Comparison of ENCODE assay signal across 22 cellular contexts in genomic region chr1:208329291-208329690, GRCh38.
DNase-seq lines count a peak whose midpoint lies in the region; ATAC-seq and TF ChIP-seq lines count a peak whose summit lies in the region.
"Had no signal": no experiment of that assay in that cellular context is flagged by ENCODE, and none has a peak within 500 bp of the region (broad histone marks: within the 10 kb centered on the region; RNA-seq: fewer than 3 reads in every experiment).

No MANE protein-coding gene starts in this region.

- H3K9me3 ChIP-seq in heart left ventricle (no peaks in the 10 kb centered on the region), aorta (ENCODE audit: control insufficient read depth, low read length) (no peaks in the 10 kb centered on the region)
- H3K9me3 ChIP-seq: A549, Peyer's patch, SJSA1 had no signal

- H3K4me1 ChIP-seq in heart left ventricle = no peaks in the 10 kb centered on the region
- peaks cover 0 to 2% of the 10 kb centered on the region in 2 donors for H3K4me1 ChIP-seq in aorta (ENCODE audit: control insufficient read depth in 1 of 2, insufficient read depth in 2 of 2, low read length in 2 of 2)
- H3K4me1 ChIP-seq: A549, Peyer's patch had no signal

- H3K4me3 ChIP-seq in heart left ventricle (no peak overlapping the region), aorta (ENCODE audit: low read length in 2 of 2) (no peak overlapping the region)
- H3K4me3 ChIP-seq: A549, Peyer's patch, SJSA1 had no signal

- intact Hi-C loops in heart left ventricle (cut with DNase I) (no loop called here), aorta (cut with DNase I) (no loop called here)

- H3K27me3 ChIP-seq in heart left ventricle = peaks cover 0 to 6% (median 0%) of the 10 kb centered on the region in 9 donors
- H3K27me3 ChIP-seq in aorta (ENCODE audit: control insufficient read depth in 1 of 2, insufficient read depth in 2 of 2, low read length in 1 of 2) = no peaks in the 10 kb centered on the region
- H3K27me3 ChIP-seq: Peyer's patch, SJSA1 had no signal

- H3K27ac ChIP-seq in heart left ventricle = no peak overlapping the region
- H3K27ac ChIP-seq in aorta (ENCODE audit: low read depth in 1 of 2, low read length in 2 of 2) = no peak overlapping the region
- H3K27ac ChIP-seq: A549, Peyer's patch, SJSA1 had no signal

- no peak for TF ChIP-seq POLR2A in heart left ventricle (IDR thresholded peaks at IDR 0.05)

- DNase-seq in A172 (ENCODE audit: low spot score) (peak; percentile 52), EH (ENCODE audit: low read depth) (peak; percentile 14), LHCN-M2 (ENCODE audit: low read depth) (peak; percentile 72), RPMI7951 (ENCODE audit: low read depth) (peak; percentile 79), heart left ventricle (no peak), aorta (no peak)
- DNase-seq in stimulated activated naive CD4-positive, alpha-beta T cell (lab: John Stamatoyannopoulos, UW) = no peak
- DNase-seq: CD4-positive, CD25-positive, alpha-beta regulatory T cell; DND-41; GDM1; H9; KG1; NCI-H1417; NCI-H1930; NCI-H2227 treated with DMSO at 0.1 percent for 48 hours; NCI-H510A; NCI-H82; Peyer's patch had no signal

- TF ChIP-seq CTCF in heart left ventricle (IDR thresholded peaks at IDR 0.05) = no peak

- whole genome bisulfite sequencing in heart left ventricle, 4 donors = 83 to 94% (median 91%) methylated on average over 2 of the region's 2 CpGs
- WGBS in aorta, 2 donors = 94 to 96% methylated on average over 2 of the region's 2 CpGs

- ATAC-seq in heart left ventricle (no peak), aorta (ENCODE audit: low FRiP score) (no peak), GM18517 (IDR thresholded peaks at IDR 0.05; ENCODE audit: unreplicated experiment) (no peak)
- ATAC-seq: A549, Right ventricle myocardium inferior had no signal

- H3K36me3 ChIP-seq in heart left ventricle (no peaks in the 10 kb centered on the region), aorta (ENCODE audit: control insufficient read depth in 1 of 2, insufficient read depth in 2 of 2, low read length in 1 of 2) (no peaks in the 10 kb centered on the region)
- H3K36me3 ChIP-seq: Peyer's patch, SJSA1 had no signal

Comparison
In these comparisons a context has a peak if more than half of its experiments do, and no peak if none do; other contexts are left out.
1. DNase-seq: peak in A172 (single experiment), EH (single experiment), LHCN-M2 (single experiment) and RPMI7951 (single experiment); none in heart left ventricle (0 of 5), stimulated activated naive CD4-positive, alpha-beta T cell (0 of 6) and aorta (0 of 2).